In the genomic region with DNA sequence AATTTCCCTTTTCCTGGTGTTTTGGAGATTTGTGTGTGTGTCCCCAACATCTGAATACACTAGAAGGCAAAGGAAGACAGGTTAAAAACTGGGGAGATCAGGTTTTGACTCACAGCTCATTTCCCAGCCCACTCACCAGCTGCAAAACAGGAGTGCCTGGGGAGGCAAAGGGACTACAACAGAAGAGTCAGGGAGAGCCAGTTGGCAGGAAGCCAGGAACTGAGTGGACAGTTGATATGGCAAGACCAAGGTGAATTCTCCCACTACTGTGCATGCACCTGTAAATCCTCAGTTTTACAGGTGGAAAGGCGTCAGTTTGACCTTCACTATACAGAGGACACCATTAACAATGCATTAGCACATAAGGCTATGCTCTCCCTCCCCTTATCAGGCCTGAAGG, we compare ENCODE assay signal across 17 cellular contexts.
DNase-seq lines count a peak whose midpoint lies in the region.
"Had no signal": no experiment of that assay in that cellular context is flagged by ENCODE, and none has a peak within 500 bp of the region (broad histone marks: within the 10 kb centered on the region; RNA-seq: fewer than 3 reads in every experiment).

No MANE protein-coding gene starts in this region.

- DNase-seq in NCI-H82 (lab: John Stamatoyannopoulos, UW): peak; percentile 39
- DNase-seq in NCI-H82 treated with DMSO at 0.1 percent for 48 hours (lab: John Stamatoyannopoulos, UW; ENCODE audit: unreplicated experiment): no peak
- DNase-seq in NCI-H2029 treated with DMSO at 0.1 percent for 48 hours (lab: John Stamatoyannopoulos, UW): peak; percentile 53
- peak; percentile 18 for DNase-seq in SK-N-DZ (ENCODE audit: low spot score)
- peak; percentile 1 for DNase-seq in renal cortical epithelial cell (ENCODE audit: low read depth)
- DNase-seq in NCI-H526 (lab: John Stamatoyannopoulos, UW): no peak
- DNase-seq in occipital lobe (lab: John Stamatoyannopoulos, UW): no peak
- no peak for DNase-seq in NOMO-1 treated with dmso at 0.1 percent for 144 hours (lab: John Stamatoyannopoulos, UW; ENCODE audit: unreplicated experiment)
- DNase-seq: activated CD4-positive, alpha-beta T cell treated with anti-CD3 and anti-CD28 coated beads for 4 hours; activated naive CD4-positive, alpha-beta T cell treated with anti-CD3 and anti-CD28 coated beads, Interleukin-2, amount 50 U/mL, for 16 hours; CD8-positive, alpha-beta T cell; dorsolateral prefrontal cortex; HCEC 1CT; midbrain; SIG-M5; small intestine; uterus had no signal

Comparison
In these comparisons a context has a peak if more than half of its experiments do, and no peak if none do; other contexts are left out.
1. DNase-seq: peak in NCI-H82 (single experiment), NCI-H2029 treated with DMSO at 0.1 percent for 48 hours (single experiment), SK-N-DZ (single experiment) and renal cortical epithelial cell (single experiment); none in NCI-H82 treated with DMSO at 0.1 percent for 48 hours (single experiment), NCI-H526 (0 of 2), occipital lobe (single experiment) and NOMO-1 treated with dmso at 0.1 percent for 144 hours (single experiment).